Comparison of ENCODE assay signal across 9 cellular contexts in genomic region chr2:159209341-159210306, GRCh38.
DNase-seq lines count a peak whose midpoint lies in the region; ATAC-seq and TF ChIP-seq lines count a peak whose summit lies in the region.
"Had no signal": no experiment of that assay in that cellular context is flagged by ENCODE, and none has a peak within 500 bp of the region (broad histone marks: within the 10 kb centered on the region; RNA-seq: fewer than 3 reads in every experiment).

No MANE protein-coding gene starts in this region.

- no peak overlapping the region for H3K23ac ChIP-seq in mesenchymal stem cell (ENCODE audit: low read length in 2 of 2)

- ATAC-seq in GM18867 (IDR thresholded peaks at IDR 0.05; ENCODE audit: unreplicated experiment) (peak; percentile 93), HG02798 (IDR thresholded peaks at IDR 0.05; ENCODE audit: poor library complexity, unreplicated experiment) (peak; percentile 70)
- ATAC-seq in activated CD8-positive, alpha-beta T cell treated with anti-CD3 and anti-CD28 coated beads, Interleukin-2, amount 10 ng/mL, durations not matched to agents 7 days and 5 days = peak; percentile 97

- CTCF ChIA-PET in activated CD8-positive, alpha-beta T cell treated with anti-CD3 and anti-CD28 coated beads, Interleukin-2, amount 10 ng/mL, durations not matched to agents 7 days and 5 days (lab: Charles Lee) = interaction anchor here (1.1 to 2.0 kb wide), 3 partner anchors 10 to 213 kb away, joined by 3 to 5 read pairs (median 5); no protein-coding TSS in a partner anchor

- peak; percentile 70 for DNase-seq in activated CD8-positive, alpha-beta T cell treated with anti-CD3 and anti-CD28 coated beads, Interleukin-2, amount 10 ng/mL, durations not matched to agents 7 days and 5 days
- DNase-seq in nephron progenitor cell (no peak), hippocampal formation (lab: John Stamatoyannopoulos, UW) (no peak), Karpas-422 (no peak), GM03348 (ENCODE audit: low spot score) (no peak), mesenchymal stem cell (no peak)
- DNase-seq: pancreas had no signal

- no peaks in the 10 kb centered on the region for H3K27me3 ChIP-seq in Karpas-422 (ENCODE audit: low read length)
- H3K27me3 ChIP-seq in mesenchymal stem cell (ENCODE audit: control insufficient read depth in 1 of 2, insufficient read depth in 1 of 2, low read length in 2 of 2) = no peaks in the 10 kb centered on the region
- H3K27me3 ChIP-seq: pancreas had no signal

- peaks cover 15% of the 10 kb centered on the region for H3K79me1 ChIP-seq in mesenchymal stem cell (replicated peaks; ENCODE audit: low read length, poor library complexity, severe bottlenecking)

- no peak overlapping the region for H3K4ac ChIP-seq in mesenchymal stem cell (ENCODE audit: low read depth in 1 of 2, low read length in 2 of 2)

- H3K4me1 ChIP-seq in Karpas-422 (ENCODE audit: low read length) (peaks cover 3% of the 10 kb centered on the region; the same call in 1 of the 2 replicates), mesenchymal stem cell (ENCODE audit: control insufficient read depth, insufficient read depth, low read depth, low read length) (peaks cover 11% of the 10 kb centered on the region)

- H3K27me3 Mint-ChIP-seq in activated CD8-positive, alpha-beta T cell treated with anti-CD3 and anti-CD28 coated beads, Interleukin-2, amount 10 ng/mL, durations not matched to agents 7 days and 5 days (ENCODE audit: low read depth) = no peaks in the 10 kb centered on the region
- H3K27me3 Mint-ChIP-seq in nephron progenitor cell (ENCODE audit: low read depth, poor library complexity) = peaks cover 6% of the 10 kb centered on the region

- H3K36me3 Mint-ChIP-seq in activated CD8-positive, alpha-beta T cell treated with anti-CD3 and anti-CD28 coated beads, Interleukin-2, amount 10 ng/mL, durations not matched to agents 7 days and 5 days (ENCODE audit: low read depth) = no peaks in the 10 kb centered on the region
- peaks cover 85% of the 10 kb centered on the region for H3K36me3 Mint-ChIP-seq in nephron progenitor cell (ENCODE audit: low read depth)

- H4K8ac ChIP-seq in mesenchymal stem cell (ENCODE audit: low read length) = no peak overlapping the region

- H3K9me3 ChIP-seq in Karpas-422 (ENCODE audit: low read length) (no peaks in the 10 kb centered on the region), mesenchymal stem cell (ENCODE audit: control insufficient read depth, low read length) (no peaks in the 10 kb centered on the region)
- H3K9me3 ChIP-seq: pancreas had no signal

- no peak overlapping the region for H3K4me2 ChIP-seq in Karpas-422 (ENCODE audit: low read depth, low read length, poor library complexity, severe bottlenecking)
- H3K4me2 ChIP-seq in mesenchymal stem cell (ENCODE audit: low read length, poor library complexity, severe bottlenecking) = no peak overlapping the region

- H3K14ac ChIP-seq in mesenchymal stem cell (ENCODE audit: low read length in 2 of 2) = no peak overlapping the region

- no peaks in the 10 kb centered on the region for H3K9me3 Mint-ChIP-seq in activated CD8-positive, alpha-beta T cell treated with anti-CD3 and anti-CD28 coated beads, Interleukin-2, amount 10 ng/mL, durations not matched to agents 7 days and 5 days (ENCODE audit: insufficient read depth)
- H3K9me3 Mint-ChIP-seq in nephron progenitor cell = no peaks in the 10 kb centered on the region

- no peak overlapping the region for H4K91ac ChIP-seq in mesenchymal stem cell (ENCODE audit: low read length)

- H3K27ac ChIP-seq in Karpas-422 (ENCODE audit: low read length) = no peak overlapping the region
- H3K27ac ChIP-seq in mesenchymal stem cell (ENCODE audit: low read length, poor library complexity, severe bottlenecking) = no peak overlapping the region
- H3K27ac ChIP-seq: pancreas had no signal

- H2BK15ac ChIP-seq in mesenchymal stem cell (ENCODE audit: low read depth, poor library complexity, severe bottlenecking) = no peak overlapping the region

- POLR2A ChIA-PET in activated CD8-positive, alpha-beta T cell treated with anti-CD3 and anti-CD28 coated beads, Interleukin-2, amount 10 ng/mL, durations not matched to agents 7 days and 5 days (lab: Charles Lee) = no interaction called here

- H3K4me3 Mint-ChIP-seq in activated CD8-positive, alpha-beta T cell treated with anti-CD3 and anti-CD28 coated beads, Interleukin-2, amount 10 ng/mL, durations not matched to agents 7 days and 5 days = peak overlapping the region; percentile 47
- H3K4me3 Mint-ChIP-seq in nephron progenitor cell = no peak overlapping the region

- H2BK5ac ChIP-seq in mesenchymal stem cell (ENCODE audit: low read depth, low read length, poor library complexity, severe bottlenecking) = no peak overlapping the region

- H2AK5ac ChIP-seq in mesenchymal stem cell (ENCODE audit: low read length, severe bottlenecking) = no peak overlapping the region

- no peak overlapping the region for H3K18ac ChIP-seq in mesenchymal stem cell (ENCODE audit: low read depth in 1 of 2, low read length in 2 of 2)

- H2BK12ac ChIP-seq in mesenchymal stem cell (ENCODE audit: low read length in 2 of 2) = no peak overlapping the region

- WGBS in mesenchymal stem cell = 96% methylated on average over 14 of the region's 15 CpGs

- H3K4me3 ChIP-seq in Karpas-422 (ENCODE audit: low read length) = no peak overlapping the region
- H3K4me3 ChIP-seq in mesenchymal stem cell (ENCODE audit: insufficient read depth in 1 of 2, low read depth in 1 of 2, low read length in 2 of 2) = no peak overlapping the region
- H3K4me3 ChIP-seq: pancreas had no signal

- no peaks in the 10 kb centered on the region for H3K9me2 ChIP-seq in Karpas-422 (replicated peaks; ENCODE audit: insufficient read depth, low read length)

- H3K27ac Mint-ChIP-seq in activated CD8-positive, alpha-beta T cell treated with anti-CD3 and anti-CD28 coated beads, Interleukin-2, amount 10 ng/mL, durations not matched to agents 7 days and 5 days = no peak overlapping the region
- peak overlapping the region; percentile 94 for H3K27ac Mint-ChIP-seq in nephron progenitor cell

- TF ChIP-seq CTCF in nephron progenitor cell (IDR thresholded peaks at IDR 0.05) = no peak

- no peak overlapping the region for H3K9ac ChIP-seq in Karpas-422 (ENCODE audit: low read length)
- H3K9ac ChIP-seq in mesenchymal stem cell (ENCODE audit: low read length) = no peak overlapping the region

- H4K20me1 ChIP-seq in Karpas-422 (ENCODE audit: insufficient read depth, low read depth, low read length) = no peaks in the 10 kb centered on the region

- no peaks in the 10 kb centered on the region for H3K79me2 ChIP-seq in Karpas-422 (ENCODE audit: low read length)

- peaks cover 14% of the 10 kb centered on the region for H3K4me1 Mint-ChIP-seq in activated CD8-positive, alpha-beta T cell treated with anti-CD3 and anti-CD28 coated beads, Interleukin-2, amount 10 ng/mL, durations not matched to agents 7 days and 5 days (ENCODE audit: low read depth)
- peaks cover 39% of the 10 kb centered on the region for H3K4me1 Mint-ChIP-seq in nephron progenitor cell

- no peaks in the 10 kb centered on the region for H3K36me3 ChIP-seq in Karpas-422 (ENCODE audit: insufficient read depth, low read length)
- peaks cover 4 to 24% of the 10 kb centered on the region in 2 experiments for H3K36me3 ChIP-seq in mesenchymal stem cell (ENCODE audit: control insufficient read depth in 1 of 2, insufficient read depth in 2 of 2, low read depth in 1 of 2, low read length in 2 of 2)

- no peak overlapping the region for H2BK120ac ChIP-seq in mesenchymal stem cell (ENCODE audit: low read depth, low read length)

- H2AFZ ChIP-seq in Karpas-422 (ENCODE audit: low read length) (no peak overlapping the region), mesenchymal stem cell (ENCODE audit: low read depth, low read length) (no peak overlapping the region)
